Comparison of ENCODE assay signal across 8 cellular contexts in genomic region chr4:48290146-48290772, GRCh38. TPM values are rescaled to one million over a fixed set of nuclear protein-coding genes. Genes with fewer than 3 reads are reported as not detected.
DNase-seq lines count a peak whose midpoint lies in the region; ATAC-seq and TF ChIP-seq lines count a peak whose summit lies in the region.

No MANE protein-coding gene starts in this region.

- no peak for ATAC-seq in HG03521 (IDR thresholded peaks at IDR 0.05; ENCODE audit: unreplicated experiment)

- H3K4me3 ChIP-seq in HL-60 (replicated peaks; ENCODE audit: insufficient read depth, low read length), result no peak overlapping the region
- no peak overlapping the region for H3K4me3 ChIP-seq in mesendoderm (ENCODE audit: low read length)
- H3K4me3 ChIP-seq in ascending aorta, result no peak overlapping the region

- no peak overlapping the region for H4K5ac ChIP-seq in mesendoderm (ENCODE audit: low read length)

- H2BK5ac ChIP-seq in mesendoderm (ENCODE audit: low read length), result no peak overlapping the region

- TF ChIP-seq CTCF in HL-60 (IDR thresholded peaks at IDR 0.05; ENCODE audit: insufficient read depth, low read length) (peak; percentile 56), ascending aorta (IDR thresholded peaks at IDR 0.05) (peak in 1 of 3 experiments; percentile 25)

- DNase-seq in EH (ENCODE audit: low read depth) (peak; percentile 30), HL-60 (ENCODE audit: low read depth in 1 of 2, low spot score in 1 of 2) (peak in 1 of 2 experiments; percentile 19), amniotic epithelial cell (ENCODE audit: low read depth) (peak; percentile 18), mesendoderm (peak; percentile 20), C1 segment of cervical spinal cord (lab: John Stamatoyannopoulos, UW) (no peak), ascending aorta (ENCODE audit: low spot score in 2 of 2) (no peak)
- no peak for DNase-seq in effector CD8-positive, alpha-beta T cell (lab: John Stamatoyannopoulos, UW)

- peaks cover 0 to 7% of the 10 kb centered on the region in 2 donors for H3K9me3 ChIP-seq in ascending aorta

- no peak overlapping the region for H3K23ac ChIP-seq in mesendoderm (ENCODE audit: low read length)

- no peak overlapping the region for H3K27ac ChIP-seq in HL-60 (replicated peaks)
- H3K27ac ChIP-seq in mesendoderm (ENCODE audit: low read depth, low read length), result no peak overlapping the region
- H3K27ac ChIP-seq in ascending aorta, result no peak overlapping the region

- H3K4me2 ChIP-seq in mesendoderm (ENCODE audit: low read length), result no peak overlapping the region

- intact Hi-C loops in ascending aorta (cut with DNase I), result no loop called here

- H4K8ac ChIP-seq in mesendoderm (ENCODE audit: low read depth, low read length), result no peak overlapping the region

- no peaks in the 10 kb centered on the region for H3K79me1 ChIP-seq in mesendoderm (ENCODE audit: low read length)

- H3K9ac ChIP-seq in mesendoderm (ENCODE audit: low read length), result no peak overlapping the region

- H3K36me3 ChIP-seq in mesendoderm (ENCODE audit: control insufficient read depth, insufficient read depth, low read length) (no peaks in the 10 kb centered on the region), ascending aorta (no peaks in the 10 kb centered on the region)

- no peak overlapping the region for H2BK120ac ChIP-seq in mesendoderm (ENCODE audit: low read depth, low read length)

- no CpG with 5 or more reads among the region's 5 CpGs for WGBS in mesendoderm (ENCODE audit: extremely low coverage, insufficient coverage, low lambda C conversion rate)

- no peak overlapping the region for H3K56ac ChIP-seq in mesendoderm (ENCODE audit: low read length)

- H2AK5ac ChIP-seq in mesendoderm (ENCODE audit: low read length), result no peak overlapping the region

- H3K4ac ChIP-seq in mesendoderm (ENCODE audit: low read depth, low read length), result no peak overlapping the region

- H3K79me2 ChIP-seq in mesendoderm (ENCODE audit: control insufficient read depth, insufficient read depth, low read length), result no peaks in the 10 kb centered on the region

- H3K18ac ChIP-seq in mesendoderm (ENCODE audit: low read length), result no peak overlapping the region

- H2BK15ac ChIP-seq in mesendoderm (replicated peaks; ENCODE audit: low read depth), result no peak overlapping the region

- H3K4me1 ChIP-seq in mesendoderm (ENCODE audit: control insufficient read depth, low read depth, low read length), result no peaks in the 10 kb centered on the region
- no peaks in the 10 kb centered on the region for H3K4me1 ChIP-seq in ascending aorta

- H3K27me3 ChIP-seq in HL-60 (ENCODE audit: insufficient read depth, poor library complexity, severe bottlenecking) (no peaks in the 10 kb centered on the region), mesendoderm (ENCODE audit: insufficient read depth, low read length, poor library complexity) (no peaks in the 10 kb centered on the region), ascending aorta (no peaks in the 10 kb centered on the region)

RNA-seq across cellular contexts. Expression of gene TEC, which starts 20.6 kb away (rescaled TPM):
- 0.63 TPM for polyA plus RNA-seq in mesendoderm (2013, experiment 1 of 2)
- 0.71 TPM for polyA plus RNA-seq in mesendoderm (2013, experiment 2 of 2)
- total RNA-seq in ascending aorta, result 4.5 TPM

RNA-seq across cellular contexts. Expression of gene SLAIN2, which starts 51.1 kb away (rescaled TPM):
- polyA plus RNA-seq in mesendoderm (2013, experiment 1 of 2), result 45.6 TPM
- 44.0 TPM for polyA plus RNA-seq in mesendoderm (2013, experiment 2 of 2)
- total RNA-seq in ascending aorta, result 26.3 TPM

Comparison
In these comparisons a context has a peak if more than half of its experiments do, and no peak if none do; other contexts are left out.
1. DNase-seq: peak in EH (single experiment), amniotic epithelial cell (single experiment) and mesendoderm (single experiment); none in effector CD8-positive, alpha-beta T cell (single experiment), C1 segment of cervical spinal cord (0 of 14) and ascending aorta (0 of 2).